In genomic region chr6:151119823-151120524, GRCh38 we compare ENCODE assay signal across 2 cellular contexts.
TF ChIP-seq lines count a peak whose summit lies in the region.

No MANE protein-coding gene starts in this region.

TF ChIP-seq in HepG2, 621 proteins besides CTCF, POLR2A, EP300 and RAD21 (continues in another document):
- TF ChIP-seq CAMTA2 (CRISPR knock-in tag; IDR thresholded peaks at IDR 0.05; ENCODE audit: borderline replicate concordance) = 0 out of 2 replicates have a peak, but pooled peaks have one; percentile 55
- TF ChIP-seq ZNF354B (CRISPR knock-in tag; IDR thresholded peaks at IDR 0.05) = no peak
- no peak for TF ChIP-seq SIX1 (CRISPR knock-in tag; IDR thresholded peaks at IDR 0.05; ENCODE audit: borderline replicate concordance)
- peak; percentile 54; the same call in 1 of the 2 replicates for TF ChIP-seq ZNF580 (CRISPR knock-in tag; IDR thresholded peaks at IDR 0.05; ENCODE audit: borderline replicate concordance, low read depth)
- TF ChIP-seq KDM6A (CRISPR knock-in tag; IDR thresholded peaks at IDR 0.05; ENCODE audit: low read depth) = peak; percentile 93
- peak; percentile 20; the same call in 1 of the 2 replicates for TF ChIP-seq NFKBIZ (CRISPR knock-in tag; IDR thresholded peaks at IDR 0.05)
- peak; percentile 77; the same call in 1 of the 2 replicates for TF ChIP-seq ZBTB4 (CRISPR knock-in tag; IDR thresholded peaks at IDR 0.05; ENCODE audit: borderline replicate concordance)
- no peak for TF ChIP-seq AGO2 (optimal IDR thresholded peaks at IDR 0.05; ENCODE audit: low read depth, low read length)
- TF ChIP-seq ZNF331 (CRISPR knock-in tag; IDR thresholded peaks at IDR 0.05) = peak; percentile 33
- peak; percentile 72; the same call in 1 of the 2 replicates for TF ChIP-seq CEBPG (CRISPR knock-in tag; IDR thresholded peaks at IDR 0.05)
- TF ChIP-seq ZBTB21 (CRISPR knock-in tag; IDR thresholded peaks at IDR 0.05) = peak; percentile 73; the same call in 1 of the 2 replicates
- TF ChIP-seq SAP130 (CRISPR knock-in tag; IDR thresholded peaks at IDR 0.05; ENCODE audit: low read depth) = no peak; the same call in none of the 2 replicates
- TF ChIP-seq MYC (CRISPR knock-in tag; IDR thresholded peaks at IDR 0.05; ENCODE audit: borderline replicate concordance) = peak; percentile 74
- TF ChIP-seq ATF3 (CRISPR knock-in tag; IDR thresholded peaks at IDR 0.05) = peak; percentile 22; the same call in 1 of the 2 replicates
- peak; percentile 45; the same call in 1 of the 2 replicates for TF ChIP-seq PRDM10 (CRISPR knock-in tag; IDR thresholded peaks at IDR 0.05; ENCODE audit: low read depth)
- no peak; a peak in 1 of 4 replicates for TF ChIP-seq KLF16 (CRISPR knock-in tag; IDR thresholded peaks at IDR 0.05)
- TF ChIP-seq ZNF556 (CRISPR knock-in tag; IDR thresholded peaks at IDR 0.05; ENCODE audit: borderline replicate concordance) = peak; percentile 93; the same call in 1 of the 2 replicates
- TF ChIP-seq MIER3 (CRISPR knock-in tag; IDR thresholded peaks at IDR 0.05; ENCODE audit: borderline replicate concordance) = 0 out of 2 replicates have a peak, but pooled peaks have one; percentile 63
- no peak for TF ChIP-seq PTBP1 (IDR thresholded peaks at IDR 0.05; ENCODE audit: low read depth, low read length, poor library complexity, severe bottlenecking)
- no peak for TF ChIP-seq SUZ12 (IDR thresholded peaks at IDR 0.05; ENCODE audit: low read depth, low read length)
- TF ChIP-seq SOX6 (IDR thresholded peaks at IDR 0.05) = no peak
- TF ChIP-seq SOX6 (CRISPR knock-in tag; IDR thresholded peaks at IDR 0.05) = peak; percentile 97
- TF ChIP-seq RFXAP (CRISPR knock-in tag; IDR thresholded peaks at IDR 0.05; ENCODE audit: borderline replicate concordance) = peak; percentile 73
- peak; percentile 94 for TF ChIP-seq HOXA3 (CRISPR knock-in tag; IDR thresholded peaks at IDR 0.05)
- TF ChIP-seq NRL (CRISPR knock-in tag; IDR thresholded peaks at IDR 0.05; ENCODE audit: borderline replicate concordance) = peak; percentile 58; the same call in 1 of the 2 replicates
- peak; percentile 84 for TF ChIP-seq TBX2 (CRISPR knock-in tag; IDR thresholded peaks at IDR 0.05; ENCODE audit: borderline replicate concordance)
- TF ChIP-seq NFE2L1 (CRISPR knock-in tag; IDR thresholded peaks at IDR 0.05; ENCODE audit: borderline replicate concordance) = no peak

TF ChIP-seq in neural cell, 6 proteins besides CTCF, POLR2A, EP300 and RAD21:
- TF ChIP-seq REST (IDR thresholded peaks at IDR 0.05; ENCODE audit: borderline replicate concordance) (no peak), MXI1 (conservative IDR thresholded peaks at IDR 0.05; ENCODE audit: poor library complexity, severe bottlenecking) (no peak), SMC3 (conservative IDR thresholded peaks at IDR 0.05; ENCODE audit: poor library complexity) (no peak), TAF1 (IDR thresholded peaks at IDR 0.05; ENCODE audit: low read depth) (no peak), POLR2AphosphoS5 (IDR thresholded peaks at IDR 0.05) (no peak), EZH2 (IDR thresholded peaks at IDR 0.05; ENCODE audit: borderline replicate concordance, insufficient read depth, low read length, poor library complexity, severe bottlenecking) (no peak)
TF ChIP-seq in neural cell: peak in this region for 0.
